16 cellular contexts compared by ENCODE assay signal in genomic region chr2:124318913-124319312, GRCh38.
"Had no signal": no experiment of that assay in that cellular context is flagged by ENCODE, and none has a peak within 500 bp of the region (broad histone marks: within the 10 kb centered on the region; RNA-seq: fewer than 3 reads in every experiment).

No MANE protein-coding gene starts in this region.

- ATAC-seq: left lung; stimulated activated naive CD8-positive, alpha-beta T cell treated with anti-CD3 and anti-CD28 coated beads, Interleukin-15, amount 100 ng/mL, for 72 hours had no signal

- DNase-seq: activated CD4-positive, alpha-beta T cell treated with anti-CD3 and anti-CD28 coated beads, Interleukin-2, amount 10 ng/mL, durations not matched to agents 7 days and 5 days; activated naive CD4-positive, alpha-beta T cell; activated naive CD8-positive, alpha-beta T cell treated with anti-CD3 and anti-CD28 coated beads, Interleukin-2, amount 10 ng/mL, durations not matched to agents 7 days and 5 days; anterior cingulate cortex; brain microvascular endothelial cell; cortex of kidney; effector CD4-positive, alpha-beta T cell; foreskin fibroblast; glutamatergic neuron; hypothalamus; kidney; left lung; mammary epithelial cell; naive B cell; stimulated activated CD4-positive, alpha-beta T cell treated with anti-CD3 and anti-CD28 coated beads, Interleukin-1b, Interleukin-23, amount 100 ng/mL, for 48 hours; stimulated activated naive CD8-positive, alpha-beta T cell treated with anti-CD3 and anti-CD28 coated beads, Interleukin-15, amount 100 ng/mL, for 72 hours had no signal
